ENCODE assay signal across 19 cellular contexts in the genomic region with DNA sequence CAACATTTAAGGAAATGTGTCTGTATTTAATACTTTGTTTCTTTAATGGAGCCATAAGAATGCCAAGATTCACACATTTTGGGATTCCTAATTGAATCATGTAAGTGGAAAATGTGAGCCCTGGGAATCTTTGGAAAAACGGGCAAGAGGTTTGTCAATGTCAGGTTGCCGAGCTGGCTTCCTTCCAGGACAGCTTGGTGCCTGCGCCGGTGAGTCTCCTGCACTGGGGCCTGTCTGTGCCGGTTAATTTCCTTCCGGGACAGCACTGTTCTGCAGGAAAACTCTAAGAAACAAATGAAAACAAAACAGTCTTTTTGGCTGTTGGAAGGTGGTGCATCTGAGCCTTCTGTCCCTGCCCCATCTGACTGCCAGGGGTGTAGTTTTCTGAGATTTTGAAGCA.
"Had no signal": no experiment of that assay in that cellular context is flagged by ENCODE, and none has a peak within 500 bp of the region (broad histone marks: within the 10 kb centered on the region; RNA-seq: fewer than 3 reads in every experiment).

No MANE protein-coding gene starts in this region.

- H3K4me3 ChIP-seq: dorsolateral prefrontal cortex, heart left ventricle, lung, right atrium auricular region, smooth muscle cell had no signal

- H3K4me1 ChIP-seq: heart left ventricle, right atrium auricular region had no signal

- H3K4me3 Mint-ChIP-seq: naive thymus-derived CD8-positive, alpha-beta T cell; type B pancreatic cell had no signal

- H3K4me1 Mint-ChIP-seq: naive thymus-derived CD8-positive, alpha-beta T cell had no signal

- H3K9me3 ChIP-seq: neutrophil, right atrium auricular region had no signal

- H3K27ac Mint-ChIP-seq: type B pancreatic cell had no signal

- ATAC-seq: heart left ventricle; left ventricle myocardium superior; naive thymus-derived CD8-positive, alpha-beta T cell had no signal

- FAIRE-seq: islet of Langerhans, urothelium cell line had no signal

- H3K9me3 Mint-ChIP-seq: type B pancreatic cell had no signal

- H3K36me3 ChIP-seq: heart left ventricle, neutrophil, right atrium auricular region had no signal

- H3K27ac ChIP-seq: dorsolateral prefrontal cortex, heart left ventricle, neutrophil, right atrium auricular region had no signal

- H3K36me3 Mint-ChIP-seq: type B pancreatic cell had no signal

- DNase-seq: cortex of kidney; dorsolateral prefrontal cortex; effector CD8-positive, alpha-beta T cell; foreskin melanocyte; heart left ventricle; hippocampal formation; left ventricle myocardium superior; mesendoderm; naive thymus-derived CD8-positive, alpha-beta T cell; posterior cingulate gyrus; stimulated activated CD4-positive, alpha-beta T cell treated with anti-CD3 and anti-CD28 coated beads, Interleukin-2, amount 100 ng/mL, for 48 hours; stimulated activated naive CD4-positive, alpha-beta T cell treated with Interleukin-2 at 50 U/mL for 16 hours had no signal

- H3K27me3 ChIP-seq: dorsolateral prefrontal cortex, right atrium auricular region had no signal
